17 cellular contexts compared by ENCODE assay signal in the genomic region with DNA sequence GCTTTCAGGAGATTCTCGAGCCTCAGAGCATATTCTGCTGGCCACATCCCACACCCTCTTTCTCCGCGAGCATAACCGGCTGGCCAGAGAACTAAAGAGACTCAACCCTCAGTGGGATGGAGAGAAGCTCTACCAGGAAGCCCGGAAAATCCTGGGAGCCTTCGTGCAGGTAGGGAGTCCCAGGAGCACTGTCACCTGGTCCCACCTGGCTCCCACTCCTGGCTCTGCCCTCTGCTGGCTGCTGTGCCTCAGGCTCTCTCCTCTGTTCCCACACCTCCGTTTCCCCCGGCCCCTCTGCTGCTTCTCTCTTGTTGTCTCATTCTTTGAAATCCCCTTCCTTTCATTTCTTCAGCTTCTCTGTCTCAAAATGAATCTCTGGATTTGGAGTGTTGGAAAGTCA. TPM values are rescaled to one million over a fixed set of nuclear protein-coding genes. Genes with fewer than 3 reads are reported as not detected.
A peak's percentile ranks its signal among the peaks of the same experiment; 100 is the strongest.
DNase-seq lines count a peak whose midpoint lies in the region; ATAC-seq, FAIRE-seq and TF ChIP-seq lines count a peak whose summit lies in the region.
"Had no signal": no experiment of that assay in that cellular context is flagged by ENCODE, and none has a peak within 500 bp of the region (broad histone marks: within the 10 kb centered on the region; RNA-seq: fewer than 3 reads in every experiment).

No MANE protein-coding gene starts in this region.

- H3K9me1 ChIP-seq in keratinocyte (ENCODE audit: control insufficient read depth, extremely low read depth, insufficient read depth, low read length): no peaks in the 10 kb centered on the region

- no peaks in the 10 kb centered on the region for H3K79me2 ChIP-seq in keratinocyte (ENCODE audit: control insufficient read depth, insufficient read depth, low read length)

- H3K9me3 Mint-ChIP-seq in WTC11: peaks cover 7% of the 10 kb centered on the region
- no peaks in the 10 kb centered on the region for H3K9me3 Mint-ChIP-seq in effector memory CD8-positive, alpha-beta T cell
- H3K9me3 Mint-ChIP-seq: dendritic cell treated with granulocyte-macrophage colony-stimulating factor and Interleukin-4, amounts not matched to agents 40 ng/mL and 50 ng/mL, for 4 days had no signal

- TF ChIP-seq CTCF in A549 (IDR thresholded peaks at IDR 0.05) (peak; percentile 10; the same call in 1 of the 3 replicates), GM12875 (IDR thresholded peaks at IDR 0.05; ENCODE audit: borderline replicate concordance, insufficient read depth, low read depth, low read length) (0 out of 2 replicates have a peak, but pooled peaks have one; percentile 30), WTC11 (IDR thresholded peaks at IDR 0.05) (no peak), keratinocyte (optimal IDR thresholded peaks at IDR 0.05 in 1 of 3, IDR thresholded peaks at IDR 0.05 in 1 of 3, conservative IDR thresholded peaks at IDR 0.05 in 1 of 3; ENCODE audit: extremely low read depth in 1 of 3, insufficient read depth in 2 of 3, low read length in 3 of 3) (peak; percentile 26 to 53 (median 46))

- H3K4me3 ChIP-seq in A549: no peak overlapping the region
- no peak overlapping the region for H3K4me3 ChIP-seq in GM12875 (ENCODE audit: low read depth, low read length)
- no peak overlapping the region for H3K4me3 ChIP-seq in keratinocyte (ENCODE audit: control insufficient read depth in 2 of 3, extremely low read depth in 1 of 3, insufficient read depth in 2 of 3, low read depth in 1 of 3, low read length in 3 of 3)
- H3K4me3 ChIP-seq: adrenal gland, prostate gland had no signal

- DNase-seq in A549 (ENCODE audit: low read depth in 1 of 2, low spot score in 1 of 2) (no peak), WTC11 (ENCODE audit: low spot score) (peak; percentile 65), keratinocyte (ENCODE audit: low read depth, low spot score) (no peak), COLO829 (ENCODE audit: low spot score) (no peak)
- no peak for DNase-seq in effector memory CD8-positive, alpha-beta T cell
- DNase-seq: activated CD4-positive, CD25-positive, alpha-beta regulatory T cell; activated T-cell treated with anti-CD3 and anti-CD28 coated beads for 4 hours; DND-41; GOT3; MV-4-11 had no signal

- TF ChIP-seq EP300 in A549 (IDR thresholded peaks at IDR 0.05): no peak

- no peaks in the 10 kb centered on the region for H3K36me3 ChIP-seq in keratinocyte (ENCODE audit: control insufficient read depth in 2 of 2, extremely low read depth in 1 of 2, insufficient read depth in 2 of 2, low read length in 2 of 2)
- H3K36me3 ChIP-seq: adrenal gland, prostate gland had no signal

- H3K27ac ChIP-seq in A549 (no peak overlapping the region), keratinocyte (ENCODE audit: control insufficient read depth, insufficient read depth, low read length) (no peak overlapping the region)
- H3K27ac ChIP-seq: adrenal gland, prostate gland had no signal

- H3K4me2 ChIP-seq in A549: no peak overlapping the region
- H3K4me2 ChIP-seq in keratinocyte (ENCODE audit: control insufficient read depth, extremely low read depth, insufficient read depth, low read depth, low read length): no peak overlapping the region

- no peak for TF ChIP-seq RAD21 in A549 (conservative IDR thresholded peaks at IDR 0.05 in 1 of 2, IDR thresholded peaks at IDR 0.05 in 1 of 2)

- dilution Hi-C loops in keratinocyte (cut with MboI; ENCODE audit: extremely low pct_ligation_motif_present, low sequenced_read_pairs): no loop called here

- CTCF ChIA-PET in A549 (lab: Yijun Ruan, JAX) (interaction anchor here (0.5 to 1.4 kb wide), 6 partner anchors 11 to 163 kb away, joined by 3 to 4 read pairs (median 3); a partner anchor contains a TSS), WTC11 (lab: Charles Lee) (interaction anchor here (0.6 to 2.9 kb wide), 15 partner anchors 9 to 391 kb away, joined by 3 to 24 read pairs (median 4); a partner anchor contains a TSS)

- peaks cover 5% of the 10 kb centered on the region for H3K36me3 Mint-ChIP-seq in WTC11
- peaks cover 3% of the 10 kb centered on the region for H3K36me3 Mint-ChIP-seq in effector memory CD8-positive, alpha-beta T cell (ENCODE audit: insufficient read depth)

- 31% methylated on average over 8 of the region's 8 CpGs for WGBS in A549 (ENCODE audit: missing lambda C conversion rate)

- peak overlapping the region; percentile 32; the same call in 1 of the 2 replicates for H3K4me3 Mint-ChIP-seq in WTC11
- no peak overlapping the region for H3K4me3 Mint-ChIP-seq in effector memory CD8-positive, alpha-beta T cell
- H3K4me3 Mint-ChIP-seq: dendritic cell treated with granulocyte-macrophage colony-stimulating factor and Interleukin-4, amounts not matched to agents 40 ng/mL and 50 ng/mL, for 4 days had no signal

- H3K27me3 Mint-ChIP-seq in WTC11 (ENCODE audit: low read depth): peaks cover 76% of the 10 kb centered on the region
- H3K27me3 Mint-ChIP-seq in effector memory CD8-positive, alpha-beta T cell: peaks cover 20 to 51% of the 10 kb centered on the region in 2 donors

- POLR2A ChIA-PET in A549 (lab: Yijun Ruan, JAX): no interaction called here
- POLR2A ChIA-PET in WTC11 (lab: Charles Lee): interaction anchor here (0.6 kb wide), 1 partner anchor 29 kb away, joined by 3 read pairs; no protein-coding TSS in a partner anchor

- H3K9me3 ChIP-seq in A549 (0 out of 3 replicates have a peak, but pooled peaks cover 5% of the 10 kb centered on the region), keratinocyte (ENCODE audit: control insufficient read depth, low read depth, low read length) (no peaks in the 10 kb centered on the region)
- H3K9me3 ChIP-seq: adrenal gland, prostate gland had no signal

- ATAC-seq in A549 (peak; percentile 22 to 42; a peak in 3 of 6 replicates), WTC11 (peak; percentile 99), HG02642 (IDR thresholded peaks at IDR 0.05; ENCODE audit: poor library complexity, unreplicated experiment) (no peak), GM19035 (IDR thresholded peaks at IDR 0.05; ENCODE audit: unreplicated experiment) (no peak)
- no peak for ATAC-seq in effector memory CD8-positive, alpha-beta T cell (replicated peaks)

- H2AFZ ChIP-seq in keratinocyte (ENCODE audit: control insufficient read depth, low read length): no peak overlapping the region

- H3K27ac Mint-ChIP-seq in WTC11: no peak overlapping the region
- no peak overlapping the region for H3K27ac Mint-ChIP-seq in effector memory CD8-positive, alpha-beta T cell
- H3K27ac Mint-ChIP-seq: dendritic cell treated with granulocyte-macrophage colony-stimulating factor and Interleukin-4, amounts not matched to agents 40 ng/mL and 50 ng/mL, for 4 days had no signal

- peaks cover 18% of the 10 kb centered on the region for H3K27me3 ChIP-seq in keratinocyte (ENCODE audit: control insufficient read depth, extremely low read depth, insufficient read depth, low read length)

- peaks cover 5% of the 10 kb centered on the region for H3K4me1 Mint-ChIP-seq in WTC11
- H3K4me1 Mint-ChIP-seq in effector memory CD8-positive, alpha-beta T cell (ENCODE audit: low read depth in 2 of 2): peaks cover 3 to 6% of the 10 kb centered on the region in 2 donors

- no peak for TF ChIP-seq POLR2A in A549 (IDR thresholded peaks at IDR 0.05; ENCODE audit: low read length)

- H3K4me1 ChIP-seq in A549: peaks cover under 1% of the 10 kb centered on the region; the same call in 1 of the 3 replicates
- no peaks in the 10 kb centered on the region for H3K4me1 ChIP-seq in keratinocyte (ENCODE audit: control insufficient read depth, extremely low read depth, insufficient read depth, low read length)
- H3K4me1 ChIP-seq: prostate gland had no signal

- no peak overlapping the region for H3K9ac ChIP-seq in keratinocyte (ENCODE audit: control insufficient read depth, extremely low read depth, insufficient read depth, low read length)

- no peaks in the 10 kb centered on the region for H4K20me1 ChIP-seq in keratinocyte (ENCODE audit: control insufficient read depth, extremely low read depth, insufficient read depth, low read length)

- FAIRE-seq in A549 (lab: Jason Lieb, UNC) (no peak), keratinocyte (lab: Jason Lieb, UNC) (no peak)
- FAIRE-seq: islet of Langerhans had no signal

RNA-seq across cellular contexts. Expression of a gene that starts 16.4 kb away (rescaled TPM):
- polyA plus RNA-seq in A549 (2011; rRNA removed) (not detected in 2 replicates), A549 (2017; fragmentation: RNase III; extraction: RNeasy Plus Mini Kit Qiagen cat#74134 plus additional on column Dnase treatment) (not detected in 3 replicates), keratinocyte (not detected in 3 replicates)
- not detected in 2 replicates for polyA plus RNA-seq in A549 (2012; cell fraction: cytosol; rRNA removed)
- polyA plus RNA-seq in A549 (2012; cell fraction: nucleus; rRNA removed): not detected in 2 replicates
- not detected in 2 replicates for polyA minus RNA-seq in A549 (2011; rRNA and poly(A)+ RNA removed)
- total RNA-seq in WTC11 (2021): 0.20 to 0.50 TPM (median 0.23 TPM) in 3 replicates
- polyA plus RNA-seq in keratinocyte (2011; ENCODE audit: low read depth): not detected
- not detected in 2 replicates for polyA plus RNA-seq in keratinocyte (2011; cell fraction: cytosol; rRNA removed)
- polyA plus RNA-seq in keratinocyte (2011; cell fraction: nucleus; rRNA removed): not detected in 2 replicates
- not detected in 2 replicates for polyA plus RNA-seq in keratinocyte (2012; ENCODE audit: low replicate concordance)
- polyA minus RNA-seq in keratinocyte: not detected in 3 replicates
- polyA minus RNA-seq in keratinocyte (2011; cell fraction: cytosol; rRNA and poly(A)+ RNA removed): not detected
- not detected in 2 replicates for polyA minus RNA-seq in keratinocyte (2011; cell fraction: nucleus; rRNA and poly(A)+ RNA removed)
- total RNA-seq: adrenal gland, prostate gland had no signal

RNA-seq across cellular contexts. Expression of a gene that starts 25.9 kb away (rescaled TPM):
- polyA plus RNA-seq in A549 (2011; rRNA removed): not detected in 2 replicates
- polyA plus RNA-seq in A549 (2012; cell fraction: cytosol; rRNA removed): 0.01 TPM in 1 of 2 replicates, not detected in the other
- not detected in 2 replicates for polyA plus RNA-seq in A549 (2012; cell fraction: nucleus; rRNA removed)
- not detected in 3 replicates for polyA plus RNA-seq in A549 (2017; fragmentation: RNase III; extraction: RNeasy Plus Mini Kit Qiagen cat#74134 plus additional on column Dnase treatment)
- polyA minus RNA-seq in A549 (2011; rRNA and poly(A)+ RNA removed): not detected in 2 replicates
- total RNA-seq in WTC11 (2021): not detected in 3 replicates
- polyA plus RNA-seq in keratinocyte: not detected in 3 replicates
- polyA plus RNA-seq in keratinocyte (2011; ENCODE audit: low read depth): not detected
- not detected in 2 replicates for polyA plus RNA-seq in keratinocyte (2011; cell fraction: cytosol; rRNA removed)
- not detected in 2 replicates for polyA plus RNA-seq in keratinocyte (2011; cell fraction: nucleus; rRNA removed)
- polyA plus RNA-seq in keratinocyte (2012; ENCODE audit: low replicate concordance): not detected in 2 replicates
- polyA minus RNA-seq in keratinocyte: not detected in 3 replicates
- not detected for polyA minus RNA-seq in keratinocyte (2011; cell fraction: cytosol; rRNA and poly(A)+ RNA removed)
- polyA minus RNA-seq in keratinocyte (2011; cell fraction: nucleus; rRNA and poly(A)+ RNA removed): not detected in 2 replicates

RNA-seq across cellular contexts. Expression of a gene that starts 35.7 kb away (rescaled TPM):
- polyA plus RNA-seq in A549 (2011; rRNA removed): 18.6 and 19.0 TPM in 2 replicates
- polyA plus RNA-seq in A549 (2012; cell fraction: cytosol; rRNA removed): 12.5 and 12.6 TPM in 2 replicates
- 19.2 and 25.7 TPM in 2 replicates for polyA plus RNA-seq in A549 (2012; cell fraction: nucleus; rRNA removed)
- 15.8 to 17.3 TPM (median 16.2 TPM) in 3 replicates for polyA plus RNA-seq in A549 (2017; fragmentation: RNase III; extraction: RNeasy Plus Mini Kit Qiagen cat#74134 plus additional on column Dnase treatment)
- 14.3 and 16.4 TPM in 2 replicates for polyA minus RNA-seq in A549 (2011; rRNA and poly(A)+ RNA removed)
- 18.6 to 24.2 TPM (median 18.9 TPM) in 3 replicates for total RNA-seq in WTC11 (2021)
- polyA plus RNA-seq in keratinocyte: 11.2 to 12.2 TPM (median 12.0 TPM) in 3 replicates
- polyA plus RNA-seq in keratinocyte (2011; ENCODE audit: low read depth): 6.6 TPM
- polyA plus RNA-seq in keratinocyte (2011; cell fraction: cytosol; rRNA removed): 8.4 and 8.9 TPM in 2 replicates
- polyA plus RNA-seq in keratinocyte (2011; cell fraction: nucleus; rRNA removed): 23.4 and 26.9 TPM in 2 replicates
- polyA plus RNA-seq in keratinocyte (2012; ENCODE audit: low replicate concordance): 10.3 and 10.7 TPM in 2 replicates
- polyA minus RNA-seq in keratinocyte: 10.6 to 26.7 TPM (median 14.0 TPM) in 3 replicates
- polyA minus RNA-seq in keratinocyte (2011; cell fraction: cytosol; rRNA and poly(A)+ RNA removed): 14.6 TPM
- 9.6 and 10.2 TPM in 2 replicates for polyA minus RNA-seq in keratinocyte (2011; cell fraction: nucleus; rRNA and poly(A)+ RNA removed)

Comparison
In these comparisons a context has a peak if more than half of its experiments do, and no peak if none do; other contexts are left out.
1. ATAC-seq: peak in A549 (2 of 2) and WTC11 (single experiment); none in HG02642 (single experiment), effector memory CD8-positive, alpha-beta T cell (single experiment) and GM19035 (single experiment).